Comparison of ENCODE assay signal across 8 cellular contexts in the genomic region with DNA sequence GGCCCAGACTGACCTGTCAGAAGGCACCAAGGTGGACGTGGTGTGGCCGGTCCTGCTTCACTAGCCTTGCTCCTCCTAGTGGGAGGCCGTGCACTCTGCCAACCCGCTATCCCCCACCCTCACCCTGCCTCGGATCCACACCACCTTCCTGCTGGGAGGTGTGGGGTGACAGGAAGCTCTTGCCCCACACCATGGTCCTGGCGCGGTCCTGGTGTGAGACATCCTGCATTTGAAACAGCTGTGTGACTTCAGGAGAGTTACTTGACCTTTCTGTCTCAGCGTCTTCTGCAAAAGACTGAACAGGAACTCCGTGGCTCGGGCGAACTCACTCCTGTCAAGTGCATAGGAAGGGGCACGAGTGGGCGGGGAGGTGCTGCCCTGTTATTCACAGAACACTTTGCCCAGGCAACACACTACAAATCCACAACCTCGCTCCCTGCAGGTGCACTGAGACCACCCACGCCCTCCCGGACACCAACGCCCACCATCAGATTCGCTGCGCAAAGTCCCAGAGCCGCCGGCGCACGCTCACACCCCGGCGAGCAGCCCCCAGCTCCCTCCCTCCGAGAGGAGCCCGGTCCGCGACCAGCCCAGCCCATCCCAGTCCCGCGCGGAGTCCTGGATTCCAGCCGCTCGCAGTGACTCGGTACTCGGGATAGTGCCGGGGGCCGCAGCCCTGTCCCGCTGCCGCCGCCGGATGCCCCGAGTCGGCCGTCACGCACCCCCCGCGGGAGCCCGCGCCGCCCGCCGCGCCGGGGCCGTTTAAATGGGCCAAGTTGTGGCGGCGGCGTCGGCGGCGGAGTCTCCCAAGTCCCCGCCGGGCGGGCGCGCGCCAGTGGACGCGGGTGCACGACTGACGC. TPM values are rescaled to one million over a fixed set of nuclear protein-coding genes. Genes with fewer than 3 reads are reported as not detected.
DNase-seq lines count a peak whose midpoint lies in the region; ATAC-seq and TF ChIP-seq lines count a peak whose summit lies in the region.

A gene with protein sequence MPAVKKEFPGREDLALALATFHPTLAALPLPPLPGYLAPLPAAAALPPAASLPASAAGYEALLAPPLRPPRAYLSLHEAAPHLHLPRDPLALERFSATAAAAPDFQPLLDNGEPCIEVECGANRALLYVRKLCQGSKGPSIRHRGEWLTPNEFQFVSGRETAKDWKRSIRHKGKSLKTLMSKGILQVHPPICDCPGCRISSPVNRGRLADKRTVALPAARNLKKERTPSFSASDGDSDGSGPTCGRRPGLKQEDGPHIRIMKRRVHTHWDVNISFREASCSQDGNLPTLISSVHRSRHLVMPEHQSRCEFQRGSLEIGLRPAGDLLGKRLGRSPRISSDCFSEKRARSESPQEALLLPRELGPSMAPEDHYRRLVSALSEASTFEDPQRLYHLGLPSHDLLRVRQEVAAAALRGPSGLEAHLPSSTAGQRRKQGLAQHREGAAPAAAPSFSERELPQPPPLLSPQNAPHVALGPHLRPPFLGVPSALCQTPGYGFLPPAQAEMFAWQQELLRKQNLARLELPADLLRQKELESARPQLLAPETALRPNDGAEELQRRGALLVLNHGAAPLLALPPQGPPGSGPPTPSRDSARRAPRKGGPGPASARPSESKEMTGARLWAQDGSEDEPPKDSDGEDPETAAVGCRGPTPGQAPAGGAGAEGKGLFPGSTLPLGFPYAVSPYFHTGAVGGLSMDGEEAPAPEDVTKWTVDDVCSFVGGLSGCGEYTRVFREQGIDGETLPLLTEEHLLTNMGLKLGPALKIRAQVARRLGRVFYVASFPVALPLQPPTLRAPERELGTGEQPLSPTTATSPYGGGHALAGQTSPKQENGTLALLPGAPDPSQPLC (plus strand): TSS at position 793 of the 860 bp plus-strand sequence. CDS start 509 bp downstream, outside the sequence.

- H3K4me3 ChIP-seq in HEK293 (ENCODE audit: low read depth, low read length) = peak within 1 kb of the TSS; percentile 57
- H3K4me3 ChIP-seq in OCI-LY7 (ENCODE audit: low read depth, low read length, poor library complexity, severe bottlenecking) = peak within 1 kb of the TSS; percentile 59

- no peak for ATAC-seq in GM19467 (IDR thresholded peaks at IDR 0.05; ENCODE audit: unreplicated experiment)

- intact Hi-C loops in OCI-LY7 (cut with micrococcal nuclease; ENCODE audit: unreplicated experiment) = no loop called here

- H3K36me3 Mint-ChIP-seq in neural crest cell (ENCODE audit: low read depth) = no peaks in the 10 kb centered on the region

- H3K4me1 Mint-ChIP-seq in neural crest cell = peaks cover 15% of the 10 kb centered on the region

- H3K9me3 ChIP-seq in HEK293 (ENCODE audit: control insufficient read depth, insufficient read depth, low read depth, low read length) (no peaks in the 10 kb centered on the region), OCI-LY7 (ENCODE audit: low read length) (no peaks in the 10 kb centered on the region)

- TF ChIP-seq CTCF in HEK293 (tag by site-specific recombination; IDR thresholded peaks at IDR 0.05) (0 out of 2 replicates have a peak, but pooled peaks have one; percentile 50), OCI-LY7 (conservative IDR thresholded peaks at IDR 0.05; ENCODE audit: low read length) (no peak), neural crest cell (conservative IDR thresholded peaks at IDR 0.05) (no peak)

- no peaks in the 10 kb centered on the region for H3K79me2 ChIP-seq in OCI-LY7 (ENCODE audit: insufficient read depth, low read depth, low read length)

- CTCF ChIA-PET in HEK293 (lab: Yijun Ruan, JAX) = interaction anchor here (0.9 to 1.9 kb wide), 4 partner anchors 10 to 19 kb away, joined by 4 to 6 read pairs (median 5); no protein-coding TSS in a partner anchor
- CTCF ChIA-PET in OCI-LY7 (lab: Charles Lee; ENCODE audit: unreplicated experiment) = no interaction called here

- H3K9me2 ChIP-seq in OCI-LY7 (ENCODE audit: insufficient read depth, low read length) = no peaks in the 10 kb centered on the region

- DNase-seq in ACHN (peak; percentile 80), OCI-LY7 (ENCODE audit: low spot score) (peak; percentile 83), foreskin melanocyte (peak; percentile 49), neural crest cell (ENCODE audit: low read depth, low spot score) (peak; percentile 88), substantia nigra (lab: John Stamatoyannopoulos, UW) (peak in 43 of 49 donors; percentile 17 to 85 (median 67))
- peak; percentile 86 for DNase-seq in activated effector memory CD4-positive, alpha-beta T cell treated with anti-CD3 and anti-CD28 coated beads, Interleukin-2, amount 50 U/mL, for 16 hours

- peak within 1 kb of the TSS; percentile 68 for H3K4me2 ChIP-seq in OCI-LY7 (ENCODE audit: low read length)

- no peaks in the 10 kb centered on the region for H4K20me1 ChIP-seq in OCI-LY7 (ENCODE audit: insufficient read depth, low read length)

- H3K27me3 Mint-ChIP-seq in neural crest cell (ENCODE audit: low read depth) = peaks cover 78% of the 10 kb centered on the region

- H3K27ac ChIP-seq in HEK293 (ENCODE audit: extremely low read depth, low read depth, low read length) = peak within 1 kb of the TSS; percentile 99
- no peak within 1 kb of the TSS for H3K27ac ChIP-seq in OCI-LY7 (ENCODE audit: low read depth, low read length, poor library complexity, severe bottlenecking)
- no peak within 1 kb of the TSS for H3K27ac ChIP-seq in substantia nigra (ENCODE audit: low read depth, low read length, poor library complexity, severe bottlenecking)

- H3K27ac Mint-ChIP-seq in neural crest cell (ENCODE audit: unreplicated experiment) = no peak within 1 kb of the TSS

- peaks cover 0 to 47% of the 10 kb centered on the region in 2 experiments; a peak in 1 of 3 replicates for H3K36me3 ChIP-seq in HEK293 (ENCODE audit: control insufficient read depth in 2 of 2, insufficient read depth in 1 of 2, low read length in 2 of 2)
- no peaks in the 10 kb centered on the region for H3K36me3 ChIP-seq in OCI-LY7 (ENCODE audit: insufficient read depth, low read length)

- POLR2A ChIA-PET in HEK293 (lab: Yijun Ruan, JAX) (interaction anchor here (1.0 to 3.7 kb wide), 6 partner anchors 12 to 23 kb away, joined by 3 to 39 read pairs (median 6); no protein-coding TSS in a partner anchor), OCI-LY7 (lab: Charles Lee) (no interaction called here)

- no peaks in the 10 kb centered on the region for H3K9me3 Mint-ChIP-seq in neural crest cell

- H3K4me3 Mint-ChIP-seq in neural crest cell = peak within 1 kb of the TSS; percentile 76

- no peak within 1 kb of the TSS for H2AFZ ChIP-seq in OCI-LY7 (ENCODE audit: low read length)

- in situ Hi-C loops in ACHN (cut with HindIII; ENCODE audit: low pct_ligation_motif_present, low pct_unique_long_range_greater_than_20kb, low sequenced_read_pairs) = no loop called here

- H3K4me1 ChIP-seq in HEK293 (ENCODE audit: control insufficient read depth, insufficient read depth, low read length) = peaks cover 10% of the 10 kb centered on the region
- peaks cover 31% of the 10 kb centered on the region for H3K4me1 ChIP-seq in OCI-LY7 (ENCODE audit: insufficient read depth, low read length, poor library complexity, severe bottlenecking)

- BruUV-seq in OCI-LY7 (replicated peaks; lab: Mats Ljungman, UMichigan) = no TSS peak

TF ChIP-seq in HEK293, 187 proteins besides CTCF, POLR2A, EP300 and RAD21 (continues in another document):
- TF ChIP-seq ZBTB17 (tag by site-specific recombination; IDR thresholded peaks at IDR 0.05) (peak; percentile 79), ZFP37 (tag by site-specific recombination; IDR thresholded peaks at IDR 0.05) (no peak; the same call in 1 of the 2 replicates), ZNF629 (tag by site-specific recombination; IDR thresholded peaks at IDR 0.05) (no peak), INSM2 (tag by site-specific recombination; IDR thresholded peaks at IDR 0.05) (no peak), PBX3 (CRISPR knock-in tag; IDR thresholded peaks at IDR 0.05) (peak; percentile 68; the same call in 1 of the 2 replicates)
- TF ChIP-seq, protein P1, sequence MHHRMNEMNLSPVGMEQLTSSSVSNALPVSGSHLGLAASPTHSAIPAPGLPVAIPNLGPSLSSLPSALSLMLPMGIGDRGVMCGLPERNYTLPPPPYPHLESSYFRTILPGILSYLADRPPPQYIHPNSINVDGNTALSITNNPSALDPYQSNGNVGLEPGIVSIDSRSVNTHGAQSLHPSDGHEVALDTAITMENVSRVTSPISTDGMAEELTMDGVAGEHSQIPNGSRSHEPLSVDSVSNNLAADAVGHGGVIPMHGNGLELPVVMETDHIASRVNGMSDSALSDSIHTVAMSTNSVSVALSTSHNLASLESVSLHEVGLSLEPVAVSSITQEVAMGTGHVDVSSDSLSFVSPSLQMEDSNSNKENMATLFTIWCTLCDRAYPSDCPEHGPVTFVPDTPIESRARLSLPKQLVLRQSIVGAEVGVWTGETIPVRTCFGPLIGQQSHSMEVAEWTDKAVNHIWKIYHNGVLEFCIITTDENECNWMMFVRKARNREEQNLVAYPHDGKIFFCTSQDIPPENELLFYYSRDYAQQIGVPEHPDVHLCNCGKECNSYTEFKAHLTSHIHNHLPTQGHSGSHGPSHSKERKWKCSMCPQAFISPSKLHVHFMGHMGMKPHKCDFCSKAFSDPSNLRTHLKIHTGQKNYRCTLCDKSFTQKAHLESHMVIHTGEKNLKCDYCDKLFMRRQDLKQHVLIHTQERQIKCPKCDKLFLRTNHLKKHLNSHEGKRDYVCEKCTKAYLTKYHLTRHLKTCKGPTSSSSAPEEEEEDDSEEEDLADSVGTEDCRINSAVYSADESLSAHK (tag by site-specific recombination; IDR thresholded peaks at IDR 0.05) = no peak

RNA-seq across cellular contexts. Expression of the gene that starts here (rescaled TPM):
- 0.06 TPM in 1 of 2 replicates, not detected in the other for total RNA-seq in OCI-LY7 (2014; rRNA removed; shearing (Covaris generic))
- total RNA-seq in OCI-LY7 (2022) = not detected in 2 replicates
- total RNA-seq in neural crest cell = 0.14 TPM in 1 of 2 replicates, not detected in the other

Comparison
In these comparisons a context has a peak if more than half of its experiments do, and no peak if none do; other contexts are left out.
1. Peak in DNase-seq, H3K4me3 ChIP-seq and H3K4me2 ChIP-seq in OCI-LY7; RNA of the gene not detected or under 1 TPM.
2. Peak in DNase-seq in neural crest cell; RNA of the gene not detected or under 1 TPM.